ENCODE assay signal across 9 cellular contexts in genomic region chr9:129933709-129934586, GRCh38.
DNase-seq lines count a peak whose midpoint lies in the region; ATAC-seq and TF ChIP-seq lines count a peak whose summit lies in the region.
"Had no signal": no experiment of that assay in that cellular context is flagged by ENCODE, and none has a peak within 500 bp of the region (broad histone marks: within the 10 kb centered on the region; RNA-seq: fewer than 3 reads in every experiment).

No MANE protein-coding gene starts in this region.

- H3K36me3 ChIP-seq in A673 (ENCODE audit: insufficient read depth, low read length, poor library complexity, severe bottlenecking) (peaks cover 40% of the 10 kb centered on the region), colonic mucosa (no peaks in the 10 kb centered on the region), OCI-LY7 (ENCODE audit: insufficient read depth, low read length) (peaks cover 52% of the 10 kb centered on the region)

- POLR2A ChIA-PET in A673 (lab: Charles Lee; ENCODE audit: low non-redundant PET) = interaction anchor here (0.6 kb wide), 2 partner anchors 15 to 1004 kb away, joined by 3 to 9 read pairs; no protein-coding TSS in a partner anchor
- POLR2A ChIA-PET in OCI-LY7 (lab: Charles Lee) = interaction anchor here (0.6 to 2.0 kb wide), 6 partner anchors 10 to 106 kb away, joined by 3 to 6 read pairs (median 4); no protein-coding TSS in a partner anchor

- peak in 1 of 2 donors; percentile 54 for ATAC-seq in natural killer cell treated with Interleukin-12 subunit alpha and Interleukin-12 subunit beta and Interleukin-15 and Interleukin-18, amount 100 ng/mL, for 72 hours
- ATAC-seq in HG03469 (IDR thresholded peaks at IDR 0.05; ENCODE audit: unreplicated experiment) (no peak), HG02973 (IDR thresholded peaks at IDR 0.05; ENCODE audit: unreplicated experiment) (no peak)

- no peak overlapping the region for H3K4me2 ChIP-seq in OCI-LY7 (ENCODE audit: low read length)

- CTCF ChIA-PET in A673 (lab: Charles Lee) = no interaction called here
- CTCF ChIA-PET in OCI-LY7 (lab: Charles Lee; ENCODE audit: unreplicated experiment) = no interaction called here

- H3K27ac Mint-ChIP-seq in HFFc6 = peak overlapping the region; percentile 78
- peak overlapping the region; percentile 90 to 95 for H3K27ac Mint-ChIP-seq in natural killer cell treated with Interleukin-12 subunit alpha and Interleukin-12 subunit beta and Interleukin-15 and Interleukin-18, amount 100 ng/mL, for 72 hours

- H3K27me3 ChIP-seq in A673 (replicated peaks; ENCODE audit: insufficient read depth, low read depth, low read length, poor library complexity) (no peaks in the 10 kb centered on the region), colonic mucosa (no peaks in the 10 kb centered on the region)

- no peaks in the 10 kb centered on the region for H4K20me1 ChIP-seq in OCI-LY7 (ENCODE audit: insufficient read depth, low read length)

- H3K9me3 ChIP-seq in A673 (ENCODE audit: low read depth, low read length, poor library complexity, severe bottlenecking) = no peaks in the 10 kb centered on the region
- H3K9me3 ChIP-seq in colonic mucosa = no peaks in the 10 kb centered on the region
- no peaks in the 10 kb centered on the region for H3K9me3 ChIP-seq in OCI-LY7 (ENCODE audit: low read length)

- TF ChIP-seq CTCF in A673 (conservative IDR thresholded peaks at IDR 0.05; ENCODE audit: low read depth, low read length) (no peak), HFFc6 (IDR thresholded peaks at IDR 0.05) (no peak), colonic mucosa (IDR thresholded peaks at IDR 0.05) (no peak), OCI-LY7 (conservative IDR thresholded peaks at IDR 0.05; ENCODE audit: low read length) (no peak)

- no peaks in the 10 kb centered on the region for H3K27me3 Mint-ChIP-seq in HFFc6 (ENCODE audit: insufficient read depth)
- no peaks in the 10 kb centered on the region for H3K27me3 Mint-ChIP-seq in natural killer cell treated with Interleukin-12 subunit alpha and Interleukin-12 subunit beta and Interleukin-15 and Interleukin-18, amount 100 ng/mL, for 72 hours

- H3K27ac ChIP-seq in A673 (ENCODE audit: low read depth, low read length, poor library complexity, severe bottlenecking) = peak overlapping the region; percentile 74
- H3K27ac ChIP-seq in colonic mucosa = peak overlapping the region; percentile 23
- no peak overlapping the region for H3K27ac ChIP-seq in OCI-LY7 (ENCODE audit: low read depth, low read length, poor library complexity, severe bottlenecking)

- DNase-seq in A673 (ENCODE audit: low spot score) = peak; percentile 38
- peak; percentile 17 for DNase-seq in HFFc6
- DNase-seq in colonic mucosa = no peak
- DNase-seq in natural killer cell treated with Interleukin-12 subunit alpha and Interleukin-12 subunit beta and Interleukin-15 and Interleukin-18, amount 100 ng/mL, for 72 hours (ENCODE audit: low spot score) = no peak
- no peak for DNase-seq in OCI-LY7 (ENCODE audit: low spot score)
- DNase-seq in posterior cingulate gyrus = no peak
- DNase-seq: NCI-H2029 treated with DMSO at 0.1 percent for 48 hours had no signal

- peak overlapping the region; percentile 51 for H3K4me3 Mint-ChIP-seq in HFFc6
- peak overlapping the region; percentile 82 for H3K4me3 Mint-ChIP-seq in natural killer cell treated with Interleukin-12 subunit alpha and Interleukin-12 subunit beta and Interleukin-15 and Interleukin-18, amount 100 ng/mL, for 72 hours

- peaks cover 51% of the 10 kb centered on the region for H3K4me1 Mint-ChIP-seq in HFFc6 (ENCODE audit: low read depth)
- peaks cover 39 to 52% of the 10 kb centered on the region in 2 donors for H3K4me1 Mint-ChIP-seq in natural killer cell treated with Interleukin-12 subunit alpha and Interleukin-12 subunit beta and Interleukin-15 and Interleukin-18, amount 100 ng/mL, for 72 hours (ENCODE audit: low read depth in 2 of 2)

- no peak overlapping the region for H2AFZ ChIP-seq in OCI-LY7 (ENCODE audit: low read length)

- intact Hi-C loops in A673 (cut with micrococcal nuclease; ENCODE audit: unreplicated experiment) = no loop called here
- intact Hi-C loops in colonic mucosa (cut with DNase I) = no loop called here
- intact Hi-C loops in OCI-LY7 (cut with micrococcal nuclease; ENCODE audit: unreplicated experiment) = no loop called here
- intact Hi-C loops in posterior cingulate gyrus (cut with DNase I) = loop anchor here (5.0 kb wide), 1 partner anchor 37 kb away; no protein-coding TSS in a partner anchor

- no peaks in the 10 kb centered on the region for H3K9me2 ChIP-seq in OCI-LY7 (ENCODE audit: insufficient read depth, low read length)

- H3K4me3 ChIP-seq in A673 (ENCODE audit: low read depth, low read length, poor library complexity, severe bottlenecking) (no peak overlapping the region), colonic mucosa (no peak overlapping the region), OCI-LY7 (ENCODE audit: low read depth, low read length, poor library complexity, severe bottlenecking) (no peak overlapping the region)

- no peaks in the 10 kb centered on the region for H3K36me3 Mint-ChIP-seq in HFFc6 (ENCODE audit: low read depth)
- peaks cover 6% of the 10 kb centered on the region for H3K36me3 Mint-ChIP-seq in natural killer cell treated with Interleukin-12 subunit alpha and Interleukin-12 subunit beta and Interleukin-15 and Interleukin-18, amount 100 ng/mL, for 72 hours

- no peaks in the 10 kb centered on the region; the same call in 1 of the 2 replicates for H3K79me2 ChIP-seq in OCI-LY7 (ENCODE audit: insufficient read depth, low read depth, low read length)

- no peaks in the 10 kb centered on the region for H3K9me3 Mint-ChIP-seq in HFFc6
- no peaks in the 10 kb centered on the region for H3K9me3 Mint-ChIP-seq in natural killer cell treated with Interleukin-12 subunit alpha and Interleukin-12 subunit beta and Interleukin-15 and Interleukin-18, amount 100 ng/mL, for 72 hours

- peaks cover 70% of the 10 kb centered on the region for H3K4me1 ChIP-seq in A673 (ENCODE audit: insufficient read depth, low read length, poor library complexity, severe bottlenecking)
- no peaks in the 10 kb centered on the region for H3K4me1 ChIP-seq in colonic mucosa
- H3K4me1 ChIP-seq in OCI-LY7 (ENCODE audit: insufficient read depth, low read length, poor library complexity, severe bottlenecking) = peaks cover 16% of the 10 kb centered on the region

- H3K9ac ChIP-seq in colonic mucosa (ENCODE audit: low read depth in 2 of 2, low read length in 2 of 2) = no peak overlapping the region

- BruUV-seq in A673 (replicated peaks; lab: Mats Ljungman, UMichigan) = no TSS peak
- BruUV-seq in OCI-LY7 (replicated peaks; lab: Mats Ljungman, UMichigan) = no TSS peak

Comparison
In these comparisons a context has a peak if more than half of its experiments do, and no peak if none do; other contexts are left out.
1. DNase-seq: peak in A673 (single experiment) and HFFc6 (single experiment); none in colonic mucosa (single experiment), natural killer cell treated with Interleukin-12 subunit alpha and Interleukin-12 subunit beta and Interleukin-15 and Interleukin-18, amount 100 ng/mL, for 72 hours (single experiment), OCI-LY7 (single experiment) and posterior cingulate gyrus (0 of 10).